ENCODE assay signal across 10 cellular contexts in the genomic region with DNA sequence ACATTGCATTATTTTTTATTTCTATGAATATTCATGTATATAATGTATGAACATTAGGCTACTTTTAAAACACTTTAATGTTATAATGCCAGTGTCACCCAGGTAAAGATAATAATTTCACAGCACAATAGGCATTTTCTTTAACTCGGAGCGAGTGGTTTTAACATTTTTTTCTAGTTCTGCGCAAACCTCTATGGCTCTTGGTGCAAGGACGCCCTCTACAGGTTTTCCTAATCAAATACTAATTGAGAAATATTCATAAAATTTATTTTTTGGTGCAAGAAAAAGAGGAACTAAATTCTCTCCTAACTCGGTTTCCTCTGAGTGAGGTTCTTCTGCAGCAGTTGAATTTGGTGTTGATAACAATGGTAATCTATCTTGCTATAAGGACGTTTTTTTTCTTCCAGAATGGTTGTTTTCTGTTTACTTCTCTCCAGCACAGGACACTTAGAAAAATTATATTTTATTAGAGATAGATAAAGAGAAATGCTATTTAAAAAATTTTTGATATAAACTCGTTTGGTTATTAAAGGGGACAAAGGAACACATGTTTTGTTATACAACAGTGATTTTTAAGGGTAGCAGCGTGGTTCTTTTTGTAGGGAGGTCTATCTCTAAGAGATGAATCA. TPM values are rescaled to one million over a fixed set of nuclear protein-coding genes. Genes with fewer than 3 reads are reported as not detected.
A peak's percentile ranks its signal among the peaks of the same experiment; 100 is the strongest.
DNase-seq lines count a peak whose midpoint lies in the region; ATAC-seq and TF ChIP-seq lines count a peak whose summit lies in the region.
"Had no signal": no experiment of that assay in that cellular context is flagged by ENCODE, and none has a peak within 500 bp of the region (broad histone marks: within the 10 kb centered on the region; RNA-seq: fewer than 3 reads in every experiment).

No MANE protein-coding gene starts in this region.

- no peak overlapping the region for H3K27ac Mint-ChIP-seq in activated CD8-positive, alpha-beta memory T cell treated with anti-CD3 and anti-CD28 coated beads, Interleukin-2, amount 10 ng/mL, durations not matched to agents 7 days and 5 days
- no peak overlapping the region for H3K27ac Mint-ChIP-seq in T-helper 2 cell treated with Interferon-gamma antibody and Interleukin-4, amounts not matched to agents 5 μg/mL and 100 μg/mL, for 36 hours

- peak in 2 of 4 donors; percentile 30 to 52 for ATAC-seq in right lobe of liver
- ATAC-seq in activated CD8-positive, alpha-beta memory T cell treated with anti-CD3 and anti-CD28 coated beads, Interleukin-2, amount 10 ng/mL, durations not matched to agents 7 days and 5 days, result no peak

- CTCF ChIA-PET in activated CD8-positive, alpha-beta memory T cell treated with anti-CD3 and anti-CD28 coated beads, Interleukin-2, amount 10 ng/mL, durations not matched to agents 7 days and 5 days (lab: Charles Lee), result interaction anchor here (0.7 to 2.8 kb wide), 10 partner anchors 12 to 344 kb away, joined by 3 to 13 read pairs (median 3); no protein-coding TSS in a partner anchor

- no peak overlapping the region for H3K4me3 ChIP-seq in AG09309 (ENCODE audit: control insufficient read depth, low read depth, low read length)
- no peak overlapping the region for H3K4me3 ChIP-seq in ascending aorta
- H3K4me3 ChIP-seq in right lobe of liver, result no peak overlapping the region

- H3K27ac ChIP-seq in ascending aorta (no peak overlapping the region), right lobe of liver (no peak overlapping the region)
- H3K27ac ChIP-seq: epithelial cell of prostate had no signal

- H3K36me3 ChIP-seq in ascending aorta (no peaks in the 10 kb centered on the region), right lobe of liver (no peaks in the 10 kb centered on the region)

- no peak overlapping the region for H3K4me3 Mint-ChIP-seq in activated CD8-positive, alpha-beta memory T cell treated with anti-CD3 and anti-CD28 coated beads, Interleukin-2, amount 10 ng/mL, durations not matched to agents 7 days and 5 days
- no peak overlapping the region for H3K4me3 Mint-ChIP-seq in T-helper 2 cell treated with Interferon-gamma antibody and Interleukin-4, amounts not matched to agents 5 μg/mL and 100 μg/mL, for 36 hours

- no peaks in the 10 kb centered on the region for H3K9me3 Mint-ChIP-seq in activated CD8-positive, alpha-beta memory T cell treated with anti-CD3 and anti-CD28 coated beads, Interleukin-2, amount 10 ng/mL, durations not matched to agents 7 days and 5 days (ENCODE audit: low read depth)
- H3K9me3 Mint-ChIP-seq in T-helper 2 cell treated with Interferon-gamma antibody and Interleukin-4, amounts not matched to agents 5 μg/mL and 100 μg/mL, for 36 hours, result no peaks in the 10 kb centered on the region

- intact Hi-C loops in ascending aorta (cut with DNase I) (loop anchor here (1.0 kb wide), 1 partner anchor 232 kb away; no protein-coding TSS in a partner anchor), right lobe of liver (cut with DNase I) (no loop called here)

- H3K4me1 Mint-ChIP-seq in activated CD8-positive, alpha-beta memory T cell treated with anti-CD3 and anti-CD28 coated beads, Interleukin-2, amount 10 ng/mL, durations not matched to agents 7 days and 5 days, result peaks cover 12% of the 10 kb centered on the region
- peaks cover 2% of the 10 kb centered on the region for H3K4me1 Mint-ChIP-seq in T-helper 2 cell treated with Interferon-gamma antibody and Interleukin-4, amounts not matched to agents 5 μg/mL and 100 μg/mL, for 36 hours (ENCODE audit: low read depth)

- H3K9me3 ChIP-seq in ascending aorta, result no peaks in the 10 kb centered on the region
- H3K9me3 ChIP-seq in right lobe of liver, result no peaks in the 10 kb centered on the region

- TF ChIP-seq CTCF in AG09309 (IDR thresholded peaks at IDR 0.05; ENCODE audit: control insufficient read depth, insufficient read depth, low read depth, low read length, missing control alignments) (peak; percentile 68), GM12873 (IDR thresholded peaks at IDR 0.05; ENCODE audit: insufficient read depth, low read depth, low read length, missing control alignments) (peak; percentile 53), ascending aorta (IDR thresholded peaks at IDR 0.05) (peak in 2 of 3 experiments; percentile 32 to 52), right lobe of liver (IDR thresholded peaks at IDR 0.05) (peak; percentile 51 to 67 (median 57))

- H3K27me3 ChIP-seq in ascending aorta (peaks cover 11% of the 10 kb centered on the region), right lobe of liver (peaks cover 0 to 20% of the 10 kb centered on the region in 2 donors)

- H3K4me1 ChIP-seq in ascending aorta (peaks cover 5 to 8% of the 10 kb centered on the region in 2 donors), right lobe of liver (peaks cover 0 to 6% (median 0%) of the 10 kb centered on the region in 4 donors)

- no peak for DNase-seq in AG09309 (ENCODE audit: low read depth)
- peak; percentile 54 for DNase-seq in NCI-H2196 (lab: John Stamatoyannopoulos, UW; ENCODE audit: unreplicated experiment)
- DNase-seq in ascending aorta (ENCODE audit: low spot score in 2 of 2), result no peak
- no peak for DNase-seq in right lobe of liver
- DNase-seq in activated CD8-positive, alpha-beta memory T cell treated with anti-CD3 and anti-CD28 coated beads, Interleukin-2, amount 10 ng/mL, durations not matched to agents 7 days and 5 days, result no peak
- no peak for DNase-seq in NCI-H187 treated with DMSO at 0.1 percent for 48 hours (lab: John Stamatoyannopoulos, UW)
- DNase-seq in T-helper 2 cell treated with Interferon-gamma antibody and Interleukin-4, amounts not matched to agents 5 μg/mL and 100 μg/mL, for 36 hours (ENCODE audit: low spot score), result no peak

- TF ChIP-seq POLR2A in right lobe of liver (IDR thresholded peaks at IDR 0.05), result no peak

- H3K27me3 Mint-ChIP-seq in activated CD8-positive, alpha-beta memory T cell treated with anti-CD3 and anti-CD28 coated beads, Interleukin-2, amount 10 ng/mL, durations not matched to agents 7 days and 5 days, result peaks cover 42% of the 10 kb centered on the region
- peaks cover 41% of the 10 kb centered on the region for H3K27me3 Mint-ChIP-seq in T-helper 2 cell treated with Interferon-gamma antibody and Interleukin-4, amounts not matched to agents 5 μg/mL and 100 μg/mL, for 36 hours (ENCODE audit: low read depth)

- no peaks in the 10 kb centered on the region for H3K36me3 Mint-ChIP-seq in activated CD8-positive, alpha-beta memory T cell treated with anti-CD3 and anti-CD28 coated beads, Interleukin-2, amount 10 ng/mL, durations not matched to agents 7 days and 5 days
- no peaks in the 10 kb centered on the region for H3K36me3 Mint-ChIP-seq in T-helper 2 cell treated with Interferon-gamma antibody and Interleukin-4, amounts not matched to agents 5 μg/mL and 100 μg/mL, for 36 hours (ENCODE audit: low read depth)

- 8% methylated on average over 8 of the region's 8 CpGs for WGBS in right lobe of liver (ENCODE audit: insufficient coverage, low coverage, low lambda C conversion rate, missing lambda C conversion rate)

RNA-seq across cellular contexts. Expression of a gene that starts 2.4 kb away (rescaled TPM):
- total RNA-seq in ascending aorta (not detected), right lobe of liver (not detected)
- not detected for total RNA-seq in activated CD8-positive, alpha-beta memory T cell treated with anti-CD3 and anti-CD28 coated beads, Interleukin-2, amount 10 ng/mL, durations not matched to agents 7 days and 5 days
- total RNA-seq: subcutaneous adipose tissue had no signal

RNA-seq across cellular contexts. Expression of a gene that starts 45.8 kb away (rescaled TPM):
- total RNA-seq in ascending aorta (10.6 TPM), right lobe of liver (10 to 100 TPM in 4 of 6 experiments, 1 to 10 TPM in 2; 8.6 to 19.0 (median 11.6) TPM)
- total RNA-seq in activated CD8-positive, alpha-beta memory T cell treated with anti-CD3 and anti-CD28 coated beads, Interleukin-2, amount 10 ng/mL, durations not matched to agents 7 days and 5 days, result 10 to 100 TPM; 28.2 to 37.3 TPM
